1 cellular context compared by ENCODE assay signal in genomic region chr19:56837892-56838679, GRCh38.
TF ChIP-seq lines count a peak whose summit lies in the region.

No MANE protein-coding gene starts in this region.

TF ChIP-seq in GM23338, 12 proteins besides CTCF, POLR2A, EP300 and RAD21 (continued from another document):
- TF ChIP-seq REST (IDR thresholded peaks at IDR 0.05; ENCODE audit: unreplicated experiment) = no peak
- no peak for TF ChIP-seq NANOG (IDR thresholded peaks at IDR 0.05; ENCODE audit: borderline replicate concordance)
